In genomic region chr16:87171723-87172122, GRCh38 we compare ENCODE assay signal across 30 cellular contexts.
"Had no signal": no experiment of that assay in that cellular context is flagged by ENCODE, and none has a peak within 500 bp of the region (broad histone marks: within the 10 kb centered on the region; RNA-seq: fewer than 3 reads in every experiment).

No MANE protein-coding gene starts in this region.

- H3K4me3 ChIP-seq: left lung, lower lobe of right lung, neural progenitor cell, ovary, prostate gland, sigmoid colon, spleen, suprapubic skin, thoracic aorta, tibial artery, vagina had no signal

- H3K27ac ChIP-seq: left lung, lower lobe of right lung, neural progenitor cell, ovary, prostate gland, sigmoid colon, spleen, suprapubic skin, thoracic aorta, tibial artery, vagina had no signal

- H3K9me3 Mint-ChIP-seq: immature natural killer cell, neural progenitor cell had no signal

- H3K36me3 ChIP-seq: left lung, lower lobe of right lung, neural progenitor cell, ovary, prostate gland, sigmoid colon, spleen, suprapubic skin, thoracic aorta, tibial artery, vagina had no signal

- H3K4me3 Mint-ChIP-seq: immature natural killer cell; mesothelial cell of epicardium; naive B cell; natural killer cell; nephron progenitor cell; neural progenitor cell; stimulated activated effector memory CD8-positive, alpha-beta T cell treated with anti-CD3 and anti-CD28 coated beads, Interleukin-12 subunit alpha, Interleukin-12 subunit beta, amount 100 ng/mL, for 72 hours; stimulated activated naive CD8-positive, alpha-beta T cell treated with anti-CD3 and anti-CD28 coated beads, Interleukin-15, Interleukin-2, amounts not matched to agents 100 ng/mL and 50 ng/mL, for 24 hours; type B pancreatic cell had no signal

- H3K4me2 ChIP-seq: neural progenitor cell had no signal

- H3K27me3 Mint-ChIP-seq: stimulated activated naive CD8-positive, alpha-beta T cell treated with anti-CD3 and anti-CD28 coated beads, Interleukin-15, Interleukin-2, amounts not matched to agents 100 ng/mL and 50 ng/mL, for 24 hours had no signal

- H3K9me3 ChIP-seq: left lung, lower lobe of right lung, ovary, prostate gland, sigmoid colon, suprapubic skin, thoracic aorta, vagina had no signal

- H2AFZ ChIP-seq: neural progenitor cell had no signal

- H3K36me3 Mint-ChIP-seq: immature natural killer cell; mesothelial cell of epicardium; natural killer cell; neural progenitor cell; stimulated activated effector memory CD8-positive, alpha-beta T cell treated with anti-CD3 and anti-CD28 coated beads, Interleukin-12 subunit alpha, Interleukin-12 subunit beta, amount 100 ng/mL, for 72 hours; type B pancreatic cell had no signal

- H3K4me1 ChIP-seq: left lung, lower lobe of right lung, neural progenitor cell, prostate gland, sigmoid colon, spleen, suprapubic skin, tibial artery, vagina had no signal

- H3K4me1 Mint-ChIP-seq: immature natural killer cell; mesothelial cell of epicardium; naive B cell; natural killer cell; stimulated activated effector memory CD8-positive, alpha-beta T cell treated with anti-CD3 and anti-CD28 coated beads, Interleukin-12 subunit alpha, Interleukin-12 subunit beta, amount 100 ng/mL, for 72 hours had no signal

- FAIRE-seq: islet of Langerhans, kidney, small intestine had no signal

- H3K27me3 ChIP-seq: neural progenitor cell, ovary, tibial artery, vagina had no signal

- ATAC-seq: left colon; left lung; lower lobe of right lung; natural killer cell; right cardiac atrium; stimulated activated effector memory CD8-positive, alpha-beta T cell treated with anti-CD3 and anti-CD28 coated beads, Interleukin-12 subunit alpha, Interleukin-12 subunit beta, amount 100 ng/mL, for 72 hours had no signal

- DNase-seq: hypothalamus; immature natural killer cell; kidney; left colon; left lung; lower lobe of right lung; mammary epithelial cell; mesendoderm; naive B cell; natural killer cell; nephron progenitor cell; ovary; retina; right cardiac atrium; sigmoid colon; small intestine; spleen; stimulated activated CD4-positive, alpha-beta T cell treated with anti-CD3 and anti-CD28 coated beads, Interleukin-4, amount 100 ng/mL, for 24 hours; stimulated activated naive CD4-positive, alpha-beta T cell; tibial artery had no signal

- H3K27ac Mint-ChIP-seq: immature natural killer cell; mesothelial cell of epicardium; natural killer cell; nephron progenitor cell; neural progenitor cell; stimulated activated effector memory CD8-positive, alpha-beta T cell treated with anti-CD3 and anti-CD28 coated beads, Interleukin-12 subunit alpha, Interleukin-12 subunit beta, amount 100 ng/mL, for 72 hours; stimulated activated naive CD8-positive, alpha-beta T cell treated with anti-CD3 and anti-CD28 coated beads, Interleukin-15, Interleukin-2, amounts not matched to agents 100 ng/mL and 50 ng/mL, for 24 hours; type B pancreatic cell had no signal

- H3K9ac ChIP-seq: neural progenitor cell had no signal
